Comparison of ENCODE assay signal across 19 cellular contexts in the genomic region with DNA sequence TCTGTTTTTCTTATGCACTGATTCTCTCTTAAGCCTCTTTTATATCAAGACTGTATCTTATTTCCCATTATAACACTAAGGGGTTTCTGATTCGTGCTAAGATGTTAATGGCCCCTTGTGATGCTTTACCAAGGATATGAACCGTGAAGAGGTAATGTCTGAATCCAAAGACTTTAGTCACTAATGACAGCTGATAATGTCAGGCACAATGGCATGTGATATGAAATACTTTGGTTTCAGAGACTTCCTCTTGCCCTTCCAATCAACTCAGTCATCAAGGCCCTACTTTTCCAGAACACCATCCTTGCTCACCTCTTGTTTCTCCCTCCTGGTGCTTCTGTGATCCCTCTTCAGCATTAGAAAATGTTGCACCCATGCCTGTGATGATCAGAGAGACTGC.
"Had no signal": no experiment of that assay in that cellular context is flagged by ENCODE, and none has a peak within 500 bp of the region (broad histone marks: within the 10 kb centered on the region; RNA-seq: fewer than 3 reads in every experiment).

No MANE protein-coding gene starts in this region.

- H3K9me3 ChIP-seq: lower lobe of right lung, right atrium auricular region, thyroid gland had no signal

- H3K4me3 ChIP-seq: lower lobe of right lung, right atrium auricular region, thyroid gland had no signal

- H3K27me3 Mint-ChIP-seq: activated B cell treated with CpG ODN at 0.5 μM for 24 hours; activated CD4-positive, alpha-beta T cell treated with anti-CD3 and anti-CD28 coated beads, Interleukin-2, amount 10 ng/mL, durations not matched to agents 7 days and 5 days; activated T-helper 17 cell treated with anti-CD3 and anti-CD28 coated beads, Interleukin-2, amount 50 U/mL, for 72 hours; central memory CD8-positive, alpha-beta T cell; naive thymus-derived CD4-positive, alpha-beta T cell had no signal

- H3K4me1 ChIP-seq: lower lobe of right lung, right atrium auricular region, thyroid gland had no signal

- H3K27ac Mint-ChIP-seq: activated B cell treated with CpG ODN at 0.5 μM for 24 hours; activated CD4-positive, alpha-beta T cell treated with anti-CD3 and anti-CD28 coated beads, Interleukin-2, amount 10 ng/mL, durations not matched to agents 7 days and 5 days; activated naive CD4-positive, alpha-beta T cell treated with anti-CD3 and anti-CD28 coated beads for 36 hours; activated T-helper 17 cell treated with anti-CD3 and anti-CD28 coated beads, Interleukin-2, amount 50 U/mL, for 72 hours; naive thymus-derived CD4-positive, alpha-beta T cell had no signal

- H3K27me3 ChIP-seq: right atrium auricular region, thyroid gland had no signal

- H3K4me3 Mint-ChIP-seq: activated B cell treated with CpG ODN at 0.5 μM for 24 hours; activated CD4-positive, alpha-beta T cell treated with anti-CD3 and anti-CD28 coated beads, Interleukin-2, amount 10 ng/mL, durations not matched to agents 7 days and 5 days; activated naive CD4-positive, alpha-beta T cell treated with anti-CD3 and anti-CD28 coated beads for 36 hours; activated T-helper 17 cell treated with anti-CD3 and anti-CD28 coated beads, Interleukin-2, amount 50 U/mL, for 72 hours; central memory CD8-positive, alpha-beta T cell; naive thymus-derived CD4-positive, alpha-beta T cell had no signal

- H3K27ac ChIP-seq: epithelial cell of prostate, lower lobe of right lung, right atrium auricular region, thyroid gland had no signal

- H3K4me1 Mint-ChIP-seq: activated B cell treated with CpG ODN at 0.5 μM for 24 hours; activated CD4-positive, alpha-beta T cell treated with anti-CD3 and anti-CD28 coated beads, Interleukin-2, amount 10 ng/mL, durations not matched to agents 7 days and 5 days; activated T-helper 17 cell treated with anti-CD3 and anti-CD28 coated beads, Interleukin-2, amount 50 U/mL, for 72 hours; central memory CD8-positive, alpha-beta T cell; naive thymus-derived CD4-positive, alpha-beta T cell had no signal

- H3K9me3 Mint-ChIP-seq: activated B cell treated with CpG ODN at 0.5 μM for 24 hours; activated CD4-positive, alpha-beta T cell treated with anti-CD3 and anti-CD28 coated beads, Interleukin-2, amount 10 ng/mL, durations not matched to agents 7 days and 5 days; activated naive CD4-positive, alpha-beta T cell treated with anti-CD3 and anti-CD28 coated beads for 36 hours; activated T-helper 17 cell treated with anti-CD3 and anti-CD28 coated beads, Interleukin-2, amount 50 U/mL, for 72 hours; central memory CD8-positive, alpha-beta T cell had no signal

- H3K36me3 Mint-ChIP-seq: naive thymus-derived CD4-positive, alpha-beta T cell had no signal

- H3K36me3 ChIP-seq: lower lobe of right lung, right atrium auricular region, thyroid gland had no signal

- FAIRE-seq: small intestine, urothelium cell line had no signal

- DNase-seq: activated B cell treated with CpG ODN at 0.5 μM for 24 hours; activated CD4-positive, alpha-beta T cell treated with anti-CD3 and anti-CD28 coated beads, Interleukin-2, amount 10 ng/mL, durations not matched to agents 7 days and 5 days; activated naive CD4-positive, alpha-beta T cell treated with anti-CD3 and anti-CD28 coated beads for 36 hours; activated T-cell treated with anti-CD3 and anti-CD28 coated beads for 4 hours; cortex of kidney; effector memory CD4-positive, alpha-beta T cell; hypothalamus; left cardiac atrium; lower lobe of right lung; midbrain; naive thymus-derived CD4-positive, alpha-beta T cell; posterior cingulate gyrus; small intestine; thyroid gland had no signal
